1 cellular context compared by ENCODE assay signal in the genomic region with DNA sequence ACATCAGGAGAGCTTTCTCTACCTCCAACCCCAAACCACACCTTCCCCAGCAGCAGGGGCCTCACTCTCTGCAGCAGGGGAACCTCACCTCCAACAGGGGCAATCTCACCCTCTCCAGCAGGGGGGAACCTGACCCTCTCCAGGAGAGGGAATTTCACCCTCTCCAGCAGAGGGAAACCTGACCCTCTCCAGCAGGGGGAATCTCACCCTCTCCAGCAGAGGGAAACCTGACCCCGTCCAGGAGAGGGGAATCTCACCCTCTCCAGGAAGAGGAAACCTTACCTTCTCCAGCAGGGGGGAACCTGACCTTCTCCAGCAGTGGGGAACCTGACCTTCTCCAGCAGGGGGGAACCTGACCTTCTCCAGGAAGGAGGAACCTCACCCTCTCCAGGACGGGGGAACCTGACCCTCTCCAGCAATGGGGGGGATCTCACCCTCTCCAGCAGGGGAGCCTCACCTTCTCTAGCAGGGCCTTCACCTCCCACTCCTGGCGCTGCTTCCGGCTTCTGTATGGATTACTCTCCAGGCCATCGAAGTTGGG.
TF ChIP-seq lines count a peak whose summit lies in the region.

No MANE protein-coding gene starts in this region.

TF ChIP-seq in HepG2, 621 proteins besides CTCF, POLR2A, EP300 and RAD21 (continued from another document and continues in another):
- TF ChIP-seq ZNF280D (CRISPR knock-in tag; IDR thresholded peaks at IDR 0.05) (no peak), XRCC5 (optimal IDR thresholded peaks at IDR 0.05; ENCODE audit: low read length) (peak; percentile 99), ZBTB3 (CRISPR knock-in tag; IDR thresholded peaks at IDR 0.05; ENCODE audit: borderline replicate concordance, low read depth) (no peak), TBL1XR1 (IDR thresholded peaks at IDR 0.05; ENCODE audit: borderline replicate concordance, low read length, partially characterized antibody) (no peak), ZNF549 (CRISPR knock-in tag; IDR thresholded peaks at IDR 0.05) (no peak), CHCHD3 (CRISPR knock-in tag; IDR thresholded peaks at IDR 0.05) (no peak), AGO2 (optimal IDR thresholded peaks at IDR 0.05; ENCODE audit: low read depth, low read length) (no peak), MAFK (conservative IDR thresholded peaks at IDR 0.05 in 1 of 2, IDR thresholded peaks at IDR 0.05 in 1 of 2; ENCODE audit: low read length in 2 of 2) (no peak), ZNF607 (CRISPR knock-in tag; IDR thresholded peaks at IDR 0.05; ENCODE audit: borderline replicate concordance) (no peak), CC2D1A (CRISPR knock-in tag; IDR thresholded peaks at IDR 0.05) (no peak), ZNF879 (CRISPR knock-in tag; IDR thresholded peaks at IDR 0.05) (no peak), KAT7 (CRISPR knock-in tag; IDR thresholded peaks at IDR 0.05; ENCODE audit: borderline replicate concordance) (no peak), ATF1 (CRISPR knock-in tag; IDR thresholded peaks at IDR 0.05) (no peak), MAFF (IDR thresholded peaks at IDR 0.05; ENCODE audit: low read depth, low read length) (no peak), ASH2L (IDR thresholded peaks at IDR 0.05; ENCODE audit: insufficient read length, low read depth, low read length) (no peak), SYNCRIP (IDR thresholded peaks at IDR 0.05; ENCODE audit: insufficient read depth, low read depth, low read length) (no peak), FOXJ3 (CRISPR knock-in tag; IDR thresholded peaks at IDR 0.05; ENCODE audit: borderline replicate concordance) (no peak), ZBTB14 (CRISPR knock-in tag; IDR thresholded peaks at IDR 0.05) (no peak), KLF15 (CRISPR knock-in tag; IDR thresholded peaks at IDR 0.05; ENCODE audit: borderline replicate concordance) (no peak), ZNF3 (CRISPR knock-in tag; IDR thresholded peaks at IDR 0.05) (no peak), ARID5B (CRISPR knock-in tag; IDR thresholded peaks at IDR 0.05) (0 out of 2 replicates have a peak, but pooled peaks have one; percentile 13), ZFP36L1 (CRISPR knock-in tag; IDR thresholded peaks at IDR 0.05) (no peak), ZNF660 (CRISPR knock-in tag; IDR thresholded peaks at IDR 0.05; ENCODE audit: borderline replicate concordance, low read depth) (no peak), ZFP82 (CRISPR knock-in tag; IDR thresholded peaks at IDR 0.05; ENCODE audit: borderline replicate concordance) (no peak), POLR2G (IDR thresholded peaks at IDR 0.05; ENCODE audit: low read depth, low read length) (no peak), KDM5A (IDR thresholded peaks at IDR 0.05; ENCODE audit: borderline replicate concordance, low read length) (no peak), BORCS8-MEF2B (CRISPR knock-in tag; IDR thresholded peaks at IDR 0.05) (no peak), ZNF773 (CRISPR knock-in tag; IDR thresholded peaks at IDR 0.05; ENCODE audit: borderline replicate concordance) (no peak), ZNF782 (CRISPR knock-in tag; IDR thresholded peaks at IDR 0.05; ENCODE audit: borderline replicate concordance) (no peak), GLI4 (CRISPR knock-in tag; IDR thresholded peaks at IDR 0.05; ENCODE audit: borderline replicate concordance) (no peak), HDAC2 (CRISPR knock-in tag; IDR thresholded peaks at IDR 0.05) (no peak; the same call in 1 of the 2 replicates), JARID2 (CRISPR knock-in tag; IDR thresholded peaks at IDR 0.05; ENCODE audit: insufficient replicate concordance) (no peak), ZNF367 (CRISPR knock-in tag; IDR thresholded peaks at IDR 0.05; ENCODE audit: borderline replicate concordance) (no peak), PLRG1 (conservative IDR thresholded peaks at IDR 0.05) (no peak), ZNF260 (CRISPR knock-in tag; IDR thresholded peaks at IDR 0.05; ENCODE audit: borderline replicate concordance, low read depth) (no peak), FIP1L1 (IDR thresholded peaks at IDR 0.05; ENCODE audit: borderline replicate concordance, insufficient read depth, low read depth, low read length) (no peak), SOX6 (IDR thresholded peaks at IDR 0.05) (no peak), SOX6 (CRISPR knock-in tag; IDR thresholded peaks at IDR 0.05) (peak; percentile 22; the same call in 1 of the 2 replicates)
- TF ChIP-seq, protein P1, sequence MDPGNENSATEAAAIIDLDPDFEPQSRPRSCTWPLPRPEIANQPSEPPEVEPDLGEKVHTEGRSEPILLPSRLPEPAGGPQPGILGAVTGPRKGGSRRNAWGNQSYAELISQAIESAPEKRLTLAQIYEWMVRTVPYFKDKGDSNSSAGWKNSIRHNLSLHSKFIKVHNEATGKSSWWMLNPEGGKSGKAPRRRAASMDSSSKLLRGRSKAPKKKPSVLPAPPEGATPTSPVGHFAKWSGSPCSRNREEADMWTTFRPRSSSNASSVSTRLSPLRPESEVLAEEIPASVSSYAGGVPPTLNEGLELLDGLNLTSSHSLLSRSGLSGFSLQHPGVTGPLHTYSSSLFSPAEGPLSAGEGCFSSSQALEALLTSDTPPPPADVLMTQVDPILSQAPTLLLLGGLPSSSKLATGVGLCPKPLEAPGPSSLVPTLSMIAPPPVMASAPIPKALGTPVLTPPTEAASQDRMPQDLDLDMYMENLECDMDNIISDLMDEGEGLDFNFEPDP (CRISPR knock-in tag; conservative IDR thresholded peaks at IDR 0.05): peak; percentile 88; the same call in 1 of the 2 replicates
- TF ChIP-seq, protein P2, sequence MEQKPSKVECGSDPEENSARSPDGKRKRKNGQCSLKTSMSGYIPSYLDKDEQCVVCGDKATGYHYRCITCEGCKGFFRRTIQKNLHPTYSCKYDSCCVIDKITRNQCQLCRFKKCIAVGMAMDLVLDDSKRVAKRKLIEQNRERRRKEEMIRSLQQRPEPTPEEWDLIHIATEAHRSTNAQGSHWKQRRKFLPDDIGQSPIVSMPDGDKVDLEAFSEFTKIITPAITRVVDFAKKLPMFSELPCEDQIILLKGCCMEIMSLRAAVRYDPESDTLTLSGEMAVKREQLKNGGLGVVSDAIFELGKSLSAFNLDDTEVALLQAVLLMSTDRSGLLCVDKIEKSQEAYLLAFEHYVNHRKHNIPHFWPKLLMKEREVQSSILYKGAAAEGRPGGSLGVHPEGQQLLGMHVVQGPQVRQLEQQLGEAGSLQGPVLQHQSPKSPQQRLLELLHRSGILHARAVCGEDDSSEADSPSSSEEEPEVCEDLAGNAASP (CRISPR knock-in tag; IDR thresholded peaks at IDR 0.05; ENCODE audit: borderline replicate concordance): no peak
- TF ChIP-seq, protein P3, sequence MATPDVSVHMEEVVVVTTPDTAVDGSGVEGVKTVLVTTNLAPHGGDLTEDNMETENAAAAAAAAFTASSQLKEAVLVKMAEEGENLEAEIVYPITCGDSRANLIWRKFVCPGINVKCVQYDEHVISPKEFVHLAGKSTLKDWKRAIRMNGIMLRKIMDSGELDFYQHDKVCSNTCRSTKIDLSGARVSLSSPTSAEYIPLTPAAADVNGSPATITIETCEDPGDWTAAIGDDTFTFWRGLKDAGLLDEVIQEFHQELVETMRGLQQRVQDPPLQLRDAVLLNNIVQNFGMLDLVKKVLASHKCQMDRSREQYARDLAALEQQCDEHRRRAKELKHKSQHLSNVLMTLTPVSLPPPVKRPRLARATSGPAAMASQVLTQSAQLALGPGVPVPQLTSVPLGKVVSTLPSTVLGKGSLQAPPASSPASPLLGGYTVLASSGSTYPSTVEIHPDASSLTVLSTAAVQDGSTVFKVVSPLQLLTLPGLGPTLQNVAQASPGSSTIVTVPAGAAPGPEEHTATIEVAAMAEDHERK (CRISPR knock-in tag; IDR thresholded peaks at IDR 0.05; ENCODE audit: low read depth): no peak
- TF ChIP-seq, protein P4, sequence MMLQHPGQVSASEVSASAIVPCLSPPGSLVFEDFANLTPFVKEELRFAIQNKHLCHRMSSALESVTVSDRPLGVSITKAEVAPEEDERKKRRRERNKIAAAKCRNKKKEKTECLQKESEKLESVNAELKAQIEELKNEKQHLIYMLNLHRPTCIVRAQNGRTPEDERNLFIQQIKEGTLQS (CRISPR knock-in tag; IDR thresholded peaks at IDR 0.05): no peak
- TF ChIP-seq, protein P5, sequence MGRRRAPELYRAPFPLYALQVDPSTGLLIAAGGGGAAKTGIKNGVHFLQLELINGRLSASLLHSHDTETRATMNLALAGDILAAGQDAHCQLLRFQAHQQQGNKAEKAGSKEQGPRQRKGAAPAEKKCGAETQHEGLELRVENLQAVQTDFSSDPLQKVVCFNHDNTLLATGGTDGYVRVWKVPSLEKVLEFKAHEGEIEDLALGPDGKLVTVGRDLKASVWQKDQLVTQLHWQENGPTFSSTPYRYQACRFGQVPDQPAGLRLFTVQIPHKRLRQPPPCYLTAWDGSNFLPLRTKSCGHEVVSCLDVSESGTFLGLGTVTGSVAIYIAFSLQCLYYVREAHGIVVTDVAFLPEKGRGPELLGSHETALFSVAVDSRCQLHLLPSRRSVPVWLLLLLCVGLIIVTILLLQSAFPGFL (CRISPR knock-in tag; IDR thresholded peaks at IDR 0.05): no peak
- TF ChIP-seq, protein P6, sequence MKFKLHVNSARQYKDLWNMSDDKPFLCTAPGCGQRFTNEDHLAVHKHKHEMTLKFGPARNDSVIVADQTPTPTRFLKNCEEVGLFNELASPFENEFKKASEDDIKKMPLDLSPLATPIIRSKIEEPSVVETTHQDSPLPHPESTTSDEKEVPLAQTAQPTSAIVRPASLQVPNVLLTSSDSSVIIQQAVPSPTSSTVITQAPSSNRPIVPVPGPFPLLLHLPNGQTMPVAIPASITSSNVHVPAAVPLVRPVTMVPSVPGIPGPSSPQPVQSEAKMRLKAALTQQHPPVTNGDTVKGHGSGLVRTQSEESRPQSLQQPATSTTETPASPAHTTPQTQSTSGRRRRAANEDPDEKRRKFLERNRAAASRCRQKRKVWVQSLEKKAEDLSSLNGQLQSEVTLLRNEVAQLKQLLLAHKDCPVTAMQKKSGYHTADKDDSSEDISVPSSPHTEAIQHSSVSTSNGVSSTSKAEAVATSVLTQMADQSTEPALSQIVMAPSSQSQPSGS (CRISPR knock-in tag; IDR thresholded peaks at IDR 0.05): peak; percentile 66; the same call in 1 of the 2 replicates
